Comparison of ENCODE assay signal across 9 cellular contexts in the genomic region with DNA sequence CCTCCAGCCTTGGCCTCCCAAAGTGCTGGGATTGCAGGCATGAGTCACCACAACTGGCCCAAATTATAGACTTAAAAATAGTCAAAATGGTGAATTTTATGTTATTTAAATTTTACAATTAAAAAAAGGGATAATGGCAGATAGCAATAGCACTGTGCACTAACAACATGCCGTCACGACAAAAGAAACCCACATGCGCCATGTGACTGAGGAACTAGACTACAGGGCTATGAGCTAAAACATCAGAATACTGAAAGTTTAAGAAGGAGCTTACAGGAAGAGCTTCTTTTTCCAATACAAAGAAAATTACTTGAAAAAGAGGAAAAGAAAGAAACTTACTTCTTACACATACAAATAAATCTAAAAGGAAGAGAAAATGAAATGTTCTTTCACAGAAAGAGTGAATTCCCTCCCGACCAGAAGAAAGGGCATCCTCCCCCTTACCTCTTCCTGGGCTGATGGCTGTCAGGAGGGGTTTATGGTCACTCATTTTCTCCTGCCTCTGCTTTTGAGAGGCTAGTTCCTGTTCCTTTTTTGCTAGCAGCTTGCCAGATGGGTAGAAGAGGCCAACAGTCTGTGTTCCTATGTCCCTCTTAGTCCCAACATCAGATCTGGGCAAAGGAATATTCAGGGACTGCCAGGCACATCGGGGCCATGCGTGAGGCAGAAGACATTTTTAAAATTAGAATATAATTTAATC. TPM values are rescaled to one million over a fixed set of nuclear protein-coding genes. Genes with fewer than 3 reads are reported as not detected.
DNase-seq lines count a peak whose midpoint lies in the region; ATAC-seq, FAIRE-seq and TF ChIP-seq lines count a peak whose summit lies in the region.
"Had no signal": no experiment of that assay in that cellular context is flagged by ENCODE, and none has a peak within 500 bp of the region (broad histone marks: within the 10 kb centered on the region; RNA-seq: fewer than 3 reads in every experiment).

No MANE protein-coding gene starts in this region.

- ATAC-seq in HG03135 (IDR thresholded peaks at IDR 0.05; ENCODE audit: unreplicated experiment) = peak; percentile 43

- intact Hi-C loops in uterus (cut with DNase I; ENCODE audit: low total_unique reads) = no loop called here

- H3K4me1 ChIP-seq in neutrophil (ENCODE audit: control insufficient read depth in 1 of 2, insufficient read depth in 1 of 2, low read depth in 1 of 2, low read length in 1 of 2) (peaks cover 4 to 18% of the 10 kb centered on the region in 2 experiments), uterus (no peaks in the 10 kb centered on the region)

- no peaks in the 10 kb centered on the region for H3F3A ChIP-seq in SU-DHL-6 (ENCODE audit: insufficient read depth)

- TF ChIP-seq CTCF in SU-DHL-6 (IDR thresholded peaks at IDR 0.05; ENCODE audit: insufficient read depth, low read length, poor library complexity, severe bottlenecking) = no peak
- no peak for TF ChIP-seq CTCF in neutrophil (IDR thresholded peaks at IDR 0.05)
- TF ChIP-seq CTCF in uterus (IDR thresholded peaks at IDR 0.05) = no peak

- peak overlapping the region; percentile 29 for H3K4me3 ChIP-seq in SU-DHL-6 (ENCODE audit: insufficient read depth, low read length, poor library complexity, severe bottlenecking)
- no peak overlapping the region for H3K4me3 ChIP-seq in neutrophil (ENCODE audit: low read depth in 1 of 2, low read length in 1 of 2)
- H3K4me3 ChIP-seq in uterus = no peak overlapping the region

- H3K9me2 ChIP-seq in SU-DHL-6 (replicated peaks; ENCODE audit: insufficient read depth, low read length) = no peaks in the 10 kb centered on the region

- no peak overlapping the region for H3K27ac ChIP-seq in SU-DHL-6 (ENCODE audit: low read depth, low read length)
- H3K27ac ChIP-seq in neutrophil = peak overlapping the region; percentile 25
- no peak overlapping the region for H3K27ac ChIP-seq in uterus

- peak; percentile 89 for FAIRE-seq in GM19239 (lab: Jason Lieb, UNC)

- peak overlapping the region; percentile 76 for H2AFZ ChIP-seq in SU-DHL-6 (ENCODE audit: low read depth, low read length, severe bottlenecking)

- 0 out of 2 replicates have a peak overlapping the region, but pooled peaks have one; percentile 13 for H3K9ac ChIP-seq in SU-DHL-6 (ENCODE audit: low read length)

- H3K79me2 ChIP-seq in SU-DHL-6 (ENCODE audit: insufficient read depth, low read length) = no peaks in the 10 kb centered on the region

- H3K36me3 ChIP-seq in SU-DHL-6 (ENCODE audit: low read length) (no peaks in the 10 kb centered on the region), neutrophil (no peaks in the 10 kb centered on the region), uterus (no peaks in the 10 kb centered on the region)

- peak overlapping the region; percentile 54 for H3K4me2 ChIP-seq in SU-DHL-6 (ENCODE audit: low read depth, low read length, poor library complexity, severe bottlenecking)

- DNase-seq in GM19239 (ENCODE audit: insufficient read length, low spot score) = peak; percentile 9
- no peak for DNase-seq in COLO668 (lab: John Stamatoyannopoulos, UW; ENCODE audit: unreplicated experiment)
- DNase-seq in NCI-H226 = no peak
- no peak for DNase-seq in T1000 (lab: John Stamatoyannopoulos, UW)
- DNase-seq in uterus = no peak
- DNase-seq: DND-41 had no signal

- no peaks in the 10 kb centered on the region for H3K27me3 ChIP-seq in SU-DHL-6 (ENCODE audit: low read length)
- H3K27me3 ChIP-seq in neutrophil = no peaks in the 10 kb centered on the region
- H3K27me3 ChIP-seq in uterus = no peaks in the 10 kb centered on the region

- no peaks in the 10 kb centered on the region for H3K9me3 ChIP-seq in SU-DHL-6 (ENCODE audit: insufficient read depth, low read length)
- H3K9me3 ChIP-seq in neutrophil = no peaks in the 10 kb centered on the region
- no peaks in the 10 kb centered on the region for H3K9me3 ChIP-seq in uterus

- TF ChIP-seq POLR2A in uterus (IDR thresholded peaks at IDR 0.05) = no peak

- no peaks in the 10 kb centered on the region for H4K20me1 ChIP-seq in SU-DHL-6 (ENCODE audit: low read depth, low read length)

RNA-seq across cellular contexts. Expression of gene DZANK1, which starts 54.5 kb away (rescaled TPM):
- total RNA-seq in uterus = 1 to 10 TPM; 3.7 to 10.0 (median 4.2) TPM

RNA-seq across cellular contexts. Expression of gene POLR3F, which starts 54.8 kb away (rescaled TPM):
- total RNA-seq in uterus = 10 to 100 TPM in 2 of 4 donors, 1 to 10 TPM in 2; 1.8 to 19.0 (median 6.9) TPM
